ENCODE assay signal across 8 cellular contexts in genomic region chr12:132836230-132836629, GRCh38. TPM values are rescaled to one million over a fixed set of nuclear protein-coding genes. Genes with fewer than 3 reads are reported as not detected.
A peak's percentile ranks its signal among the peaks of the same experiment; 100 is the strongest.
DNase-seq lines count a peak whose midpoint lies in the region; ATAC-seq and TF ChIP-seq lines count a peak whose summit lies in the region.
"Not testable (repeated sequence)": the region's sequence is repeated elsewhere in the genome, so short reads cannot be mapped to it uniquely, and the experiment has no call there.

No MANE protein-coding gene starts in this region.

- peak overlapping the region in 2 of 3 donors; percentile 75 for H3K27ac Mint-ChIP-seq in CD4-positive, CD25-positive, alpha-beta regulatory T cell
- H3K27ac Mint-ChIP-seq in IgD-negative memory B cell (peak overlapping the region in 1 of 3 donors; percentile 39), T-cell (peak overlapping the region; percentile 64 to 86), nephron (peak overlapping the region in 2 of 3 experiments; percentile 67 to 90)
- H3K27ac Mint-ChIP-seq in activated CD4-positive, alpha-beta memory T cell treated with anti-CD3 and anti-CD28 coated beads, Interleukin-2, amount 10 ng/mL, durations not matched to agents 7 days and 5 days = peak overlapping the region; percentile 52
- not testable (repeated sequence) for H3K27ac Mint-ChIP-seq in activated naive CD4-positive, alpha-beta T cell treated with anti-CD3 and anti-CD28 coated beads for 36 hours; central memory CD8-positive, alpha-beta T cell (ENCODE audit: low read depth)

- not testable (repeated sequence) for H3K9me3 Mint-ChIP-seq in CD4-positive, CD25-positive, alpha-beta regulatory T cell; IgD-negative memory B cell; T-cell; activated CD4-positive, alpha-beta memory T cell treated with anti-CD3 and anti-CD28 coated beads, Interleukin-2, amount 10 ng/mL, durations not matched to agents 7 days and 5 days; activated naive CD4-positive, alpha-beta T cell treated with anti-CD3 and anti-CD28 coated beads for 36 hours; central memory CD8-positive, alpha-beta T cell; nephron

- POLR2A ChIA-PET in T-cell (lab: Charles Lee) = not testable (repeated sequence)
- POLR2A ChIA-PET in activated CD4-positive, alpha-beta memory T cell treated with anti-CD3 and anti-CD28 coated beads, Interleukin-2, amount 10 ng/mL, durations not matched to agents 7 days and 5 days (lab: Charles Lee) = interaction anchor here (3.0 kb wide), 1 partner anchor 8 kb away, joined by 19 read pairs; the partner anchor contains the start of gene GOLGA3

- not testable (repeated sequence) for DNase-seq in CD4-positive, CD25-positive, alpha-beta regulatory T cell; T-cell; activated CD4-positive, alpha-beta memory T cell treated with anti-CD3 and anti-CD28 coated beads, Interleukin-2, amount 10 ng/mL, durations not matched to agents 7 days and 5 days; central memory CD8-positive, alpha-beta T cell (ENCODE audit: low spot score in 2 of 2)
- peak; percentile 20 for DNase-seq in activated naive CD4-positive, alpha-beta T cell treated with anti-CD3 and anti-CD28 coated beads for 36 hours

- not testable (repeated sequence) for TF ChIP-seq CTCF in nephron (IDR thresholded peaks at IDR 0.05; ENCODE audit: unreplicated experiment in 3 of 3)

- 71% methylated on average over 29 of the region's 30 CpGs for WGBS in thymus

- peak overlapping the region in 1 of 4 donors; percentile 53 for H3K4me3 Mint-ChIP-seq in CD4-positive, CD25-positive, alpha-beta regulatory T cell
- H3K4me3 Mint-ChIP-seq in IgD-negative memory B cell (peak overlapping the region; percentile 25 to 72 (median 60)), T-cell (peak overlapping the region; percentile 54 to 84 (median 67)), nephron (peak overlapping the region in 1 of 3 experiments; percentile 45)
- not testable (repeated sequence) for H3K4me3 Mint-ChIP-seq in activated CD4-positive, alpha-beta memory T cell treated with anti-CD3 and anti-CD28 coated beads, Interleukin-2, amount 10 ng/mL, durations not matched to agents 7 days and 5 days
- peak overlapping the region; percentile 52 for H3K4me3 Mint-ChIP-seq in activated naive CD4-positive, alpha-beta T cell treated with anti-CD3 and anti-CD28 coated beads for 36 hours
- H3K4me3 Mint-ChIP-seq in central memory CD8-positive, alpha-beta T cell = peak overlapping the region; percentile 12

- peaks cover 20% of the 10 kb centered on the region for H3K36me3 Mint-ChIP-seq in CD4-positive, CD25-positive, alpha-beta regulatory T cell
- not testable (repeated sequence) for H3K36me3 Mint-ChIP-seq in IgD-negative memory B cell
- H3K36me3 Mint-ChIP-seq in T-cell = peaks cover 20% of the 10 kb centered on the region
- H3K36me3 Mint-ChIP-seq in activated CD4-positive, alpha-beta memory T cell treated with anti-CD3 and anti-CD28 coated beads, Interleukin-2, amount 10 ng/mL, durations not matched to agents 7 days and 5 days (ENCODE audit: low read depth) = peaks cover 52% of the 10 kb centered on the region
- H3K36me3 Mint-ChIP-seq in activated naive CD4-positive, alpha-beta T cell treated with anti-CD3 and anti-CD28 coated beads for 36 hours (ENCODE audit: low read depth) = peaks cover 24% of the 10 kb centered on the region
- H3K36me3 Mint-ChIP-seq in central memory CD8-positive, alpha-beta T cell (ENCODE audit: insufficient read depth) = peaks cover 17% of the 10 kb centered on the region
- H3K36me3 Mint-ChIP-seq in nephron (ENCODE audit: low read depth) = peaks cover 10% of the 10 kb centered on the region

- not testable (repeated sequence) for ATAC-seq in CD4-positive, CD25-positive, alpha-beta regulatory T cell (ENCODE audit: low read depth in 2 of 2); T-cell (replicated peaks in 1 of 4); central memory CD8-positive, alpha-beta T cell (replicated peaks; ENCODE audit: extremely low read depth, poor library complexity, severe bottlenecking)

- H3K4me1 Mint-ChIP-seq in CD4-positive, CD25-positive, alpha-beta regulatory T cell = peaks cover 5 to 37% (median 17%) of the 10 kb centered on the region in 4 donors
- peaks cover 0 to 14% (median 6%) of the 10 kb centered on the region in 3 donors for H3K4me1 Mint-ChIP-seq in IgD-negative memory B cell
- peaks cover 38 to 40% (median 40%) of the 10 kb centered on the region in 3 donors for H3K4me1 Mint-ChIP-seq in T-cell
- peaks cover 37% of the 10 kb centered on the region for H3K4me1 Mint-ChIP-seq in activated CD4-positive, alpha-beta memory T cell treated with anti-CD3 and anti-CD28 coated beads, Interleukin-2, amount 10 ng/mL, durations not matched to agents 7 days and 5 days
- peaks cover 33% of the 10 kb centered on the region for H3K4me1 Mint-ChIP-seq in activated naive CD4-positive, alpha-beta T cell treated with anti-CD3 and anti-CD28 coated beads for 36 hours (ENCODE audit: low read depth)
- peaks cover 24% of the 10 kb centered on the region for H3K4me1 Mint-ChIP-seq in central memory CD8-positive, alpha-beta T cell
- H3K4me1 Mint-ChIP-seq in nephron = peaks cover 27% of the 10 kb centered on the region

- not testable (repeated sequence) for H3K27ac ChIP-seq in CD4-positive, CD25-positive, alpha-beta regulatory T cell (ENCODE audit: insufficient read depth, low read length, poor library complexity, severe bottlenecking)
- peak overlapping the region; percentile 93 for H3K27ac ChIP-seq in thymus (ENCODE audit: low read depth)

- H3K27me3 ChIP-seq in CD4-positive, CD25-positive, alpha-beta regulatory T cell (ENCODE audit: control insufficient read depth, insufficient read depth, low read length); thymus (ENCODE audit: control insufficient read depth, insufficient read depth): not testable (repeated sequence)

- CTCF ChIA-PET in T-cell (lab: Charles Lee); activated CD4-positive, alpha-beta memory T cell treated with anti-CD3 and anti-CD28 coated beads, Interleukin-2, amount 10 ng/mL, durations not matched to agents 7 days and 5 days (lab: Charles Lee); activated naive CD4-positive, alpha-beta T cell treated with anti-CD3 and anti-CD28 coated beads for 36 hours (lab: Charles Lee): not testable (repeated sequence)

- not testable (repeated sequence) for H3K4me3 ChIP-seq in CD4-positive, CD25-positive, alpha-beta regulatory T cell (ENCODE audit: low read depth, low read length)
- H3K4me3 ChIP-seq in thymus (ENCODE audit: low read length) = peak overlapping the region; percentile 63

- intact Hi-C loops in activated naive CD4-positive, alpha-beta T cell treated with anti-CD3 and anti-CD28 coated beads for 36 hours (cut with micrococcal nuclease) = not testable (repeated sequence)

- not testable (repeated sequence) for H3K9me3 ChIP-seq in CD4-positive, CD25-positive, alpha-beta regulatory T cell (ENCODE audit: control insufficient read depth in 2 of 2, low read length in 2 of 2); thymus (ENCODE audit: control insufficient read depth)

- H3K4me1 ChIP-seq in CD4-positive, CD25-positive, alpha-beta regulatory T cell (ENCODE audit: control insufficient read depth, insufficient read depth, low read length, poor library complexity, severe bottlenecking) = peaks cover 13% of the 10 kb centered on the region
- H3K4me1 ChIP-seq in thymus (ENCODE audit: control insufficient read depth, insufficient read depth, low read length) = peaks cover 28% of the 10 kb centered on the region

- H3K36me3 ChIP-seq in CD4-positive, CD25-positive, alpha-beta regulatory T cell (ENCODE audit: control insufficient read depth, insufficient read depth, low read length) = peaks cover 12% of the 10 kb centered on the region
- H3K36me3 ChIP-seq in thymus (ENCODE audit: control insufficient read depth, insufficient read depth) = peaks cover 42% of the 10 kb centered on the region

- not testable (repeated sequence) for H3K27me3 Mint-ChIP-seq in CD4-positive, CD25-positive, alpha-beta regulatory T cell; IgD-negative memory B cell; T-cell; activated CD4-positive, alpha-beta memory T cell treated with anti-CD3 and anti-CD28 coated beads, Interleukin-2, amount 10 ng/mL, durations not matched to agents 7 days and 5 days; activated naive CD4-positive, alpha-beta T cell treated with anti-CD3 and anti-CD28 coated beads for 36 hours (ENCODE audit: low read depth); central memory CD8-positive, alpha-beta T cell; nephron (ENCODE audit: low read depth)

RNA-seq across cellular contexts. Expression of gene GOLGA3, which starts 7.6 kb away (rescaled TPM):
- 46.4 TPM for total RNA-seq in CD4-positive, CD25-positive, alpha-beta regulatory T cell
- 1 to 10 TPM; 2.0 to 7.8 (median 3.6) TPM for polyA plus RNA-seq in CD4-positive, CD25-positive, alpha-beta regulatory T cell
- polyA plus RNA-seq in IgD-negative memory B cell = 11.5 TPM
- 10 to 100 TPM; 49.1 to 77.9 (median 67.4) TPM for total RNA-seq in T-cell
- total RNA-seq in activated CD4-positive, alpha-beta memory T cell treated with anti-CD3 and anti-CD28 coated beads, Interleukin-2, amount 10 ng/mL, durations not matched to agents 7 days and 5 days = 10 to 100 TPM; 46.2 to 46.5 TPM
- 10 to 100 TPM; 25.2 to 29.1 TPM for total RNA-seq in activated naive CD4-positive, alpha-beta T cell treated with anti-CD3 and anti-CD28 coated beads for 36 hours
- polyA plus RNA-seq in thymus = 19.5 TPM

RNA-seq across cellular contexts. Expression of gene CHFR, which starts 51.2 kb away (rescaled TPM):
- total RNA-seq in CD4-positive, CD25-positive, alpha-beta regulatory T cell = 118 TPM
- polyA plus RNA-seq in CD4-positive, CD25-positive, alpha-beta regulatory T cell = 10 to 100 TPM; 24.3 to 43.3 (median 37.4) TPM
- polyA plus RNA-seq in IgD-negative memory B cell (24.3 TPM), thymus (85.4 TPM)
- 100 to 1,000 TPM in 1 of 5 donors, 10 to 100 TPM in 4; 84.2 to 107 (median 86.0) TPM for total RNA-seq in T-cell
- total RNA-seq in activated CD4-positive, alpha-beta memory T cell treated with anti-CD3 and anti-CD28 coated beads, Interleukin-2, amount 10 ng/mL, durations not matched to agents 7 days and 5 days = 10 to 100 TPM; 78.7 to 78.8 TPM
- 10 to 100 TPM; 27.2 to 32.8 TPM for total RNA-seq in activated naive CD4-positive, alpha-beta T cell treated with anti-CD3 and anti-CD28 coated beads for 36 hours
